11 cellular contexts compared by ENCODE assay signal in the genomic region with DNA sequence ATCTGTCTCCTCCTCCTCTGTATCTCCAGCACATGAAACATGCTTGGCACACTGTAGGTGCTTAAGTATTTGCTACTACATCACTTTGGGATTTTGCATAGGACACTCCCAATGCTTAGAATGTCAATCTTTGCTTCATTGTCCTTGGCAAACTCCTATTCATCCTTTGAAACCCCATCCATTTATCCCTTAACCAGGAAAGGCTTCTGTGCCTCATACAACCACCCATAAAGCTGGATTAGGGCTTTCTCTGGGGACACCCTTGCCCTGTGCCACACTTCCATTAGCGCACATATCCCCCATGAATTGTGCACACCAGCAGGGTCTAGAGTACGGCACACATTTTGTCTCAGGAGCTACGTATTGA. TPM values are rescaled to one million over a fixed set of nuclear protein-coding genes. Genes with fewer than 3 reads are reported as not detected.
DNase-seq lines count a peak whose midpoint lies in the region; ATAC-seq and TF ChIP-seq lines count a peak whose summit lies in the region.
"Had no signal": no experiment of that assay in that cellular context is flagged by ENCODE, and none has a peak within 500 bp of the region (broad histone marks: within the 10 kb centered on the region; RNA-seq: fewer than 3 reads in every experiment).

No MANE protein-coding gene starts in this region.

- intact Hi-C loops in esophagus squamous epithelium (cut with DNase I) (no loop called here), sciatic nerve (cut with DNase I) (no loop called here)

- no peaks in the 10 kb centered on the region for H3K36me3 Mint-ChIP-seq in progenitor cell of endocrine pancreas (ENCODE audit: insufficient read depth)

- peaks cover 68% of the 10 kb centered on the region for H3K27me3 Mint-ChIP-seq in progenitor cell of endocrine pancreas

- H3K27ac Mint-ChIP-seq in progenitor cell of endocrine pancreas, result no peak overlapping the region

- DNase-seq in SJCRH30 (no peak), esophagus squamous epithelium (lab: John Stamatoyannopoulos, UW) (no peak), progenitor cell of endocrine pancreas (ENCODE audit: low spot score, unreplicated experiment) (no peak), cortex of kidney (lab: John Stamatoyannopoulos, UW) (no peak), sciatic nerve (ENCODE audit: low spot score) (no peak)
- DNase-seq: activated CD8-positive, alpha-beta memory T cell treated with anti-CD3 and anti-CD28 coated beads for 24 hours; IMR-90; T-helper 1 cell had no signal

- H3K27ac ChIP-seq in HEK293 (ENCODE audit: extremely low read depth, low read depth, low read length) (no peak overlapping the region), SJCRH30 (no peak overlapping the region), esophagus squamous epithelium (peak overlapping the region; percentile 81 to 91 (median 86))
- H3K27ac ChIP-seq: esophagus muscularis mucosa had no signal

- ATAC-seq in HG02884 (IDR thresholded peaks at IDR 0.05; ENCODE audit: unreplicated experiment) (no peak), sciatic nerve (no peak)

- H3K4me3 ChIP-seq in HEK293 (ENCODE audit: low read depth, low read length) (no peak overlapping the region; the same call in 1 of the 2 replicates), SJCRH30 (peak overlapping the region; percentile 30; the same call in 1 of the 2 replicates), esophagus squamous epithelium (peak overlapping the region in 2 of 4 donors; percentile 36 to 58)

- POLR2A ChIA-PET in HEK293 (lab: Yijun Ruan, JAX), result interaction anchor here (1.7 to 2.6 kb wide), 2 partner anchors 46 to 48 kb away, joined by 4 to 7 read pairs; a partner anchor contains a TSS

- H3K9me3 Mint-ChIP-seq in progenitor cell of endocrine pancreas (ENCODE audit: low read depth), result no peaks in the 10 kb centered on the region

- CTCF ChIA-PET in HEK293 (lab: Yijun Ruan, JAX), result interaction anchor here (0.6 to 2.0 kb wide), 6 partner anchors 19 to 537 kb away, joined by 3 to 13 read pairs (median 3); no protein-coding TSS in a partner anchor

- no peak for TF ChIP-seq POLR2A in esophagus squamous epithelium (IDR thresholded peaks at IDR 0.05)

- H3K9me3 ChIP-seq in HEK293 (ENCODE audit: control insufficient read depth, insufficient read depth, low read depth, low read length) (no peaks in the 10 kb centered on the region), SJCRH30 (replicated peaks) (no peaks in the 10 kb centered on the region), esophagus squamous epithelium (no peaks in the 10 kb centered on the region)

- peaks cover 8% of the 10 kb centered on the region for H3K4me1 Mint-ChIP-seq in progenitor cell of endocrine pancreas (ENCODE audit: low read depth)

- no peak for TF ChIP-seq CTCF in HEK293 (tag by site-specific recombination; IDR thresholded peaks at IDR 0.05)
- no peak for TF ChIP-seq CTCF in esophagus squamous epithelium (IDR thresholded peaks at IDR 0.05)
- no peak for TF ChIP-seq CTCF in progenitor cell of endocrine pancreas (IDR thresholded peaks at IDR 0.05; ENCODE audit: unreplicated experiment)

- 92% methylated on average over 3 of the region's 3 CpGs for WGBS in esophagus squamous epithelium, 2 donors

- H3K27me3 ChIP-seq in SJCRH30, result peaks cover 10% of the 10 kb centered on the region
- H3K27me3 ChIP-seq in esophagus squamous epithelium, result peaks cover 0 to 83% (median 7%) of the 10 kb centered on the region in 4 donors

- no peaks in the 10 kb centered on the region for H3K36me3 ChIP-seq in HEK293 (ENCODE audit: control insufficient read depth in 2 of 2, insufficient read depth in 1 of 2, low read length in 2 of 2)
- H3K36me3 ChIP-seq in SJCRH30, result no peaks in the 10 kb centered on the region
- no peaks in the 10 kb centered on the region for H3K36me3 ChIP-seq in esophagus squamous epithelium
- H3K36me3 ChIP-seq: esophagus muscularis mucosa had no signal

- peaks cover 4% of the 10 kb centered on the region; the same call in 1 of the 2 replicates for H3K4me1 ChIP-seq in HEK293 (ENCODE audit: control insufficient read depth, insufficient read depth, low read length)
- H3K4me1 ChIP-seq in SJCRH30, result peaks cover 24% of the 10 kb centered on the region
- H3K4me1 ChIP-seq in esophagus squamous epithelium, result peaks cover 0 to 45% (median 7%) of the 10 kb centered on the region in 3 donors

- H3K4me3 Mint-ChIP-seq in progenitor cell of endocrine pancreas (ENCODE audit: low read depth), result peak overlapping the region; percentile 70

TF ChIP-seq in HEK293, 187 proteins besides CTCF, POLR2A, EP300 and RAD21:
- no peak for TF ChIP-seq ZNF660 (tag by site-specific recombination; IDR thresholded peaks at IDR 0.05)
- TF ChIP-seq ZNF549 (tag by site-specific recombination; IDR thresholded peaks at IDR 0.05), result no peak
- TF ChIP-seq ZFP3 (tag by site-specific recombination; IDR thresholded peaks at IDR 0.05; ENCODE audit: low read depth), result peak; percentile 96
- TF ChIP-seq ZNF792 (tag by site-specific recombination; IDR thresholded peaks at IDR 0.05), result no peak

RNA-seq across cellular contexts. Expression of a gene that starts 5.8 kb away (rescaled TPM):
- 1.4 and 1.7 TPM in 2 replicates for total RNA-seq in SJCRH30 (2014; rRNA removed; shearing (Covaris generic))
- total RNA-seq in esophagus squamous epithelium, result 100 to 1,000 TPM; 151 to 341 (median 286) TPM
- 14.4 and 21.5 TPM in 2 replicates for total RNA-seq in progenitor cell of endocrine pancreas
- 1.2 TPM for total RNA-seq in sciatic nerve

RNA-seq across cellular contexts. Expression of a gene that starts 6.9 kb away (rescaled TPM):
- total RNA-seq in SJCRH30 (2014; rRNA removed; shearing (Covaris generic)), result 29.9 and 30.5 TPM in 2 replicates
- total RNA-seq in esophagus squamous epithelium (10 to 100 TPM; 32.2 to 68.0 (median 41.4) TPM), progenitor cell of endocrine pancreas (11.8 and 12.0 TPM in 2 replicates), sciatic nerve (12.9 TPM)

RNA-seq across cellular contexts. Expression of a gene that starts 31.8 kb away (rescaled TPM):
- total RNA-seq in SJCRH30 (2014; rRNA removed; shearing (Covaris generic)), result 15.1 and 16.7 TPM in 2 replicates
- total RNA-seq in esophagus squamous epithelium, result not detected
- total RNA-seq in progenitor cell of endocrine pancreas, result 0.18 and 0.34 TPM in 2 replicates
- 0.89 TPM for total RNA-seq in sciatic nerve
- total RNA-seq: IMR-90 had no signal

RNA-seq across cellular contexts. Expression of a gene that starts 47.6 kb away (rescaled TPM):
- total RNA-seq in SJCRH30 (2014; rRNA removed; shearing (Covaris generic)), result 26.2 and 30.5 TPM in 2 replicates
- 10 to 100 TPM; 35.1 to 89.1 (median 43.7) TPM for total RNA-seq in esophagus squamous epithelium
- 110 and 118 TPM in 2 replicates for total RNA-seq in progenitor cell of endocrine pancreas
- total RNA-seq in sciatic nerve, result 112 TPM

Comparison
In these comparisons a context has a peak if more than half of its experiments do, and no peak if none do; other contexts are left out.
1. H3K27ac ChIP-seq: peak in esophagus squamous epithelium (4 of 4); none in HEK293 (single experiment) and SJCRH30 (single experiment).